In genomic region chr1:228488107-228488817, GRCh38 we compare ENCODE assay signal across 8 cellular contexts. TPM values are rescaled to one million over a fixed set of nuclear protein-coding genes. Genes with fewer than 3 reads are reported as not detected.
DNase-seq lines count a peak whose midpoint lies in the region; ATAC-seq and TF ChIP-seq lines count a peak whose summit lies in the region.

No MANE protein-coding gene starts in this region.

- ATAC-seq in HG03159 (IDR thresholded peaks at IDR 0.05; ENCODE audit: unreplicated experiment) (peak; percentile 8), GM21619 (IDR thresholded peaks at IDR 0.05; ENCODE audit: unreplicated experiment) (no peak), HG02973 (IDR thresholded peaks at IDR 0.05; ENCODE audit: unreplicated experiment) (no peak)

- TF ChIP-seq CTCF in C4-2B (conservative IDR thresholded peaks at IDR 0.05), result no peak

- peak overlapping the region; percentile 94 to 97 for H3K18ac ChIP-seq in mesenchymal stem cell (ENCODE audit: low read depth in 1 of 2, low read length in 2 of 2)

- H2AFZ ChIP-seq in mesenchymal stem cell (ENCODE audit: low read depth, low read length), result no peak overlapping the region

- peak overlapping the region; percentile 64 for H3K4me2 ChIP-seq in mesenchymal stem cell (ENCODE audit: low read length, poor library complexity, severe bottlenecking)

- H3K23ac ChIP-seq in mesenchymal stem cell (ENCODE audit: low read length in 2 of 2), result peak overlapping the region in 1 of 2 experiments; percentile 91

- peak overlapping the region; percentile 89 to 92 for H3K4ac ChIP-seq in mesenchymal stem cell (ENCODE audit: low read depth in 1 of 2, low read length in 2 of 2)

- H3K4me3 ChIP-seq in mesenchymal stem cell (ENCODE audit: insufficient read depth in 1 of 2, low read depth in 1 of 2, low read length in 2 of 2), result peak overlapping the region; percentile 80 to 97

- DNase-seq in astrocyte of the hippocampus (ENCODE audit: low read depth, low spot score) (peak; percentile 23), mesenchymal stem cell (no peak), germinal center (ENCODE audit: low spot score) (no peak), KG1 (lab: John Stamatoyannopoulos, UW) (no peak)

- no peaks in the 10 kb centered on the region for H3K27me3 ChIP-seq in mesenchymal stem cell (ENCODE audit: control insufficient read depth in 1 of 2, insufficient read depth in 1 of 2, low read length in 2 of 2)

- no peaks in the 10 kb centered on the region for H3K9me3 ChIP-seq in mesenchymal stem cell (ENCODE audit: control insufficient read depth, low read length)

- H3K4me1 ChIP-seq in mesenchymal stem cell (ENCODE audit: control insufficient read depth, insufficient read depth, low read depth, low read length), result peaks cover 21% of the 10 kb centered on the region

- H3K9ac ChIP-seq in mesenchymal stem cell (ENCODE audit: low read length), result peak overlapping the region; percentile 99

- WGBS in mesenchymal stem cell, result 51% methylated on average over 17 of the region's 18 CpGs

- no peak overlapping the region for H2AK5ac ChIP-seq in mesenchymal stem cell (ENCODE audit: low read length, severe bottlenecking)

- H2BK15ac ChIP-seq in mesenchymal stem cell (ENCODE audit: low read depth, poor library complexity, severe bottlenecking), result peak overlapping the region; percentile 48

- H3K79me1 ChIP-seq in mesenchymal stem cell (replicated peaks; ENCODE audit: low read length, poor library complexity, severe bottlenecking), result peaks cover 37% of the 10 kb centered on the region

- H3K36me3 ChIP-seq in mesenchymal stem cell (ENCODE audit: control insufficient read depth in 1 of 2, insufficient read depth in 2 of 2, low read depth in 1 of 2, low read length in 2 of 2), result peaks cover 30 to 35% of the 10 kb centered on the region in 2 experiments

- H4K8ac ChIP-seq in mesenchymal stem cell (ENCODE audit: low read length), result peak overlapping the region; percentile 77

- H2BK120ac ChIP-seq in mesenchymal stem cell (ENCODE audit: low read depth, low read length), result peak overlapping the region; percentile 76

- H3K14ac ChIP-seq in mesenchymal stem cell (ENCODE audit: low read length in 2 of 2), result peak overlapping the region in 1 of 2 experiments; percentile 12

- H3K27ac ChIP-seq in C4-2B, result peak overlapping the region; percentile 94
- H3K27ac ChIP-seq in mesenchymal stem cell (ENCODE audit: low read length, poor library complexity, severe bottlenecking), result no peak overlapping the region

- H2BK12ac ChIP-seq in mesenchymal stem cell (ENCODE audit: low read length in 2 of 2), result no peak overlapping the region

- no peak overlapping the region for H2BK5ac ChIP-seq in mesenchymal stem cell (ENCODE audit: low read depth, low read length, poor library complexity, severe bottlenecking)

- peak overlapping the region; percentile 87 for H4K91ac ChIP-seq in mesenchymal stem cell (ENCODE audit: low read length)

RNA-seq across cellular contexts. Expression of gene RNF187, which starts 1.1 kb away (rescaled TPM):
- 68.0 TPM for polyA plus RNA-seq in mesenchymal stem cell (2013, experiment 1 of 2)
- polyA plus RNA-seq in mesenchymal stem cell (2013, experiment 2 of 2), result 67.0 TPM
